Comparison of ENCODE assay signal across 8 cellular contexts in genomic region chr1:89523597-89524368, GRCh38. TPM values are rescaled to one million over a fixed set of nuclear protein-coding genes. Genes with fewer than 3 reads are reported as not detected.
A peak's percentile ranks its signal among the peaks of the same experiment; 100 is the strongest.
DNase-seq lines count a peak whose midpoint lies in the region; ATAC-seq, FAIRE-seq and TF ChIP-seq lines count a peak whose summit lies in the region.

No MANE protein-coding gene starts in this region.

- TF ChIP-seq RAD21 in HepG2 (CRISPR knock-in tag; IDR thresholded peaks at IDR 0.05), result no peak

- H3K4me3 ChIP-seq in SU-DHL-6 (ENCODE audit: insufficient read depth, low read length, poor library complexity, severe bottlenecking) (peak overlapping the region; percentile 88), HepG2 (replicated peaks in 1 of 3; ENCODE audit: insufficient read depth in 1 of 3, low read depth in 2 of 3, low read length in 3 of 3) (peak overlapping the region; percentile 77 to 100 (median 89); a peak in 5 of 6 replicates)

- DNase-seq in GM12891 (ENCODE audit: insufficient read length, low spot score), result peak; percentile 10
- DNase-seq in NAMALWA (ENCODE audit: low spot score), result peak; percentile 83
- DNase-seq in cerebellar cortex (ENCODE audit: low spot score), result peak; percentile 67
- peak; percentile 30 for DNase-seq in HepG2 (ENCODE audit: low spot score)
- peak; percentile 76 for DNase-seq in stimulated activated CD8-positive, alpha-beta memory T cell treated with anti-CD3 and anti-CD28 coated beads, Interleukin-4, amount 100 ng/mL, for 48 hours

- TF ChIP-seq EP300 in HepG2 (IDR thresholded peaks at IDR 0.05; ENCODE audit: low read depth in 2 of 2, low read length in 2 of 2) (no peak), HepG2 (CRISPR knock-in tag; IDR thresholded peaks at IDR 0.05; ENCODE audit: borderline replicate concordance) (no peak)

- no peak overlapping the region for H3K27ac ChIP-seq in SU-DHL-6 (ENCODE audit: low read depth, low read length)
- H3K27ac ChIP-seq in HepG2 (ENCODE audit: extremely low read length, insufficient read depth, low read length), result peak overlapping the region; percentile 84

- H3K79me2 ChIP-seq in SU-DHL-6 (ENCODE audit: insufficient read depth, low read length), result peaks cover 33% of the 10 kb centered on the region
- H3K79me2 ChIP-seq in HepG2 (ENCODE audit: insufficient read depth, low read length), result peaks cover 16% of the 10 kb centered on the region

- peaks cover 12% of the 10 kb centered on the region for H3F3A ChIP-seq in SU-DHL-6 (ENCODE audit: insufficient read depth)

- 61% methylated on average over 19 of the region's 21 CpGs for WGBS in HepG2 (ENCODE audit: low lambda C conversion rate)

- TF ChIP-seq CTCF in SU-DHL-6 (IDR thresholded peaks at IDR 0.05; ENCODE audit: insufficient read depth, low read length, poor library complexity, severe bottlenecking) (no peak), HepG2 (CRISPR knock-in tag; IDR thresholded peaks at IDR 0.05) (no peak)

- TF ChIP-seq POLR2A in GM12891 (IDR thresholded peaks at IDR 0.05; ENCODE audit: low read depth, low read length) (no peak), HepG2 (IDR thresholded peaks at IDR 0.05; ENCODE audit: insufficient read depth in 1 of 2, low read depth in 2 of 2, low read length in 2 of 2) (no peak)

- peak overlapping the region; percentile 81 for H3K9ac ChIP-seq in SU-DHL-6 (ENCODE audit: low read length)
- H3K9ac ChIP-seq in HepG2 (ENCODE audit: insufficient read depth, low read depth, low read length), result peak overlapping the region; percentile 89

- no peaks in the 10 kb centered on the region for H3K9me3 ChIP-seq in SU-DHL-6 (ENCODE audit: insufficient read depth, low read length)
- no peaks in the 10 kb centered on the region for H3K9me3 ChIP-seq in HepG2 (ENCODE audit: low read length)

- peak overlapping the region; percentile 91 for H3K4me2 ChIP-seq in SU-DHL-6 (ENCODE audit: low read depth, low read length, poor library complexity, severe bottlenecking)
- H3K4me2 ChIP-seq in HepG2 (ENCODE audit: low read depth, low read length), result peak overlapping the region; percentile 87

- POLR2A ChIA-PET in HepG2 (lab: Yijun Ruan, JAX), result interaction anchor here (0.7 to 0.9 kb wide), 5 partner anchors 13 to 73 kb away, joined by 3 read pairs; no protein-coding TSS in a partner anchor

- intact Hi-C loops in HepG2 (cut with micrococcal nuclease; ENCODE audit: unreplicated experiment), result loop anchor here (5.0 to 10.0 kb wide), 2 partner anchors 44 to 629 kb away; partner anchors contain the start of gene GTF2B

- H2AFZ ChIP-seq in SU-DHL-6 (ENCODE audit: low read depth, low read length, severe bottlenecking) (peak overlapping the region; percentile 89), HepG2 (ENCODE audit: low read length) (peak overlapping the region; percentile 28)

- ATAC-seq in HG02571 (IDR thresholded peaks at IDR 0.05; ENCODE audit: unreplicated experiment) (peak; percentile 32), HepG2 (peak; percentile 53), GM18520 (IDR thresholded peaks at IDR 0.05; ENCODE audit: unreplicated experiment) (no peak)

- peak; percentile 40 for FAIRE-seq in GM12891 (lab: Jason Lieb, UNC)
- FAIRE-seq in HepG2 (lab: Jason Lieb, UNC), result no peak

- peaks cover 46% of the 10 kb centered on the region for H3K4me1 ChIP-seq in HepG2 (ENCODE audit: insufficient read depth, low read length)

- CTCF ChIA-PET in HepG2 (lab: Yijun Ruan, JAX; ENCODE audit: low intra/inter-chr PET ratio, low total read pairs), result no interaction called here

- H4K20me1 ChIP-seq in SU-DHL-6 (ENCODE audit: low read depth, low read length), result no peaks in the 10 kb centered on the region
- H4K20me1 ChIP-seq in HepG2 (ENCODE audit: insufficient read depth, low read length), result no peaks in the 10 kb centered on the region

- no peaks in the 10 kb centered on the region for H3K9me2 ChIP-seq in SU-DHL-6 (replicated peaks; ENCODE audit: insufficient read depth, low read length)

- H3K27me3 ChIP-seq in SU-DHL-6 (ENCODE audit: low read length), result no peaks in the 10 kb centered on the region
- H3K27me3 ChIP-seq in HepG2 (ENCODE audit: control insufficient read depth in 1 of 2, insufficient read depth in 2 of 2, low read length in 2 of 2), result no peaks in the 10 kb centered on the region; a peak in 1 of 5 replicates

- in situ Hi-C loops in HepG2 (cut with HindIII; ENCODE audit: extremely low pct_ligation_motif_present, low pct_unique_long_range_greater_than_20kb), result no loop called here

- H3K36me3 ChIP-seq in SU-DHL-6 (ENCODE audit: low read length), result peaks cover 9% of the 10 kb centered on the region; the same call in 1 of the 2 replicates
- H3K36me3 ChIP-seq in HepG2 (replicated peaks in 1 of 2; ENCODE audit: control insufficient read depth in 1 of 2, insufficient read depth in 2 of 2, low read length in 2 of 2), result no peaks in the 10 kb centered on the region

- BruUV-seq in HepG2 (replicated peaks; lab: Mats Ljungman, UMichigan), result TSS peak; percentile 75

TF ChIP-seq in GM12891, 5 proteins besides CTCF, POLR2A, EP300 and RAD21:
- no peak for TF ChIP-seq PAX5 (IDR thresholded peaks at IDR 0.05; ENCODE audit: insufficient read depth, low read length, severe bottlenecking)
- no peak for TF ChIP-seq POU2F2 (IDR thresholded peaks at IDR 0.05; ENCODE audit: low read depth, low read length)
- TF ChIP-seq POLR2AphosphoS5 (IDR thresholded peaks at IDR 0.05; ENCODE audit: low read depth, low read length), result no peak
- TF ChIP-seq TAF1 (IDR thresholded peaks at IDR 0.05; ENCODE audit: low read depth, low read length), result no peak
- no peak for TF ChIP-seq SPI1 (IDR thresholded peaks at IDR 0.05; ENCODE audit: low read depth, low read length)

TF ChIP-seq in HepG2, 621 proteins besides CTCF, POLR2A, EP300 and RAD21 (continues in another document):
- TF ChIP-seq SP2 (CRISPR knock-in tag; IDR thresholded peaks at IDR 0.05) (no peak), ZNF3 (CRISPR knock-in tag; IDR thresholded peaks at IDR 0.05) (no peak; the same call in 1 of the 2 replicates), PRDM10 (CRISPR knock-in tag; IDR thresholded peaks at IDR 0.05; ENCODE audit: low read depth) (no peak), SOX5 (CRISPR knock-in tag; IDR thresholded peaks at IDR 0.05; ENCODE audit: borderline replicate concordance) (0 out of 2 replicates have a peak, but pooled peaks have one; percentile 12), NCOA5 (CRISPR knock-in tag; IDR thresholded peaks at IDR 0.05) (no peak), KLF13 (CRISPR knock-in tag; IDR thresholded peaks at IDR 0.05) (0 out of 2 replicates have a peak, but pooled peaks have one; percentile 76), ZFY (CRISPR knock-in tag; IDR thresholded peaks at IDR 0.05) (peak; percentile 75; the same call in 1 of the 2 replicates), ZNF761 (CRISPR knock-in tag; conservative IDR thresholded peaks at IDR 0.05) (peak; percentile 18; the same call in 1 of the 2 replicates), ZNF816 (CRISPR knock-in tag; IDR thresholded peaks at IDR 0.05; ENCODE audit: borderline replicate concordance) (0 out of 2 replicates have a peak, but pooled peaks have one; percentile 26)

RNA-seq across cellular contexts. Expression of gene LRRC8B, which starts 0.8 kb away (rescaled TPM):
- 0.64 TPM for polyA plus RNA-seq in GM12891 (2012; ENCODE audit: low read depth, missing spikeins)
- total RNA-seq in HepG2 (2016; rRNA removed; fragmentation: Illumina TruSeq; extraction: Trizol), result 7.6 and 9.2 TPM in 2 replicates
- 1.1 and 1.4 TPM in 2 replicates for total RNA-seq in HepG2 (2016; cell fraction: cytosol; rRNA removed; fragmentation: Illumina TruSeq; extraction: Trizol; ENCODE audit: low read depth)
- total RNA-seq in HepG2 (2016; cell fraction: insoluble cytoplasmic fraction; rRNA removed; fragmentation: Illumina TruSeq; extraction: Trizol), result 6.9 and 9.0 TPM in 2 replicates
- total RNA-seq in HepG2 (2016; cell fraction: membrane; rRNA removed; fragmentation: Illumina TruSeq; extraction: Trizol), result 5.0 and 5.5 TPM in 2 replicates
- total RNA-seq in HepG2 (2016; cell fraction: nucleus; rRNA removed; fragmentation: Illumina TruSeq; extraction: Trizol), result 6.7 and 7.5 TPM in 2 replicates
- 4.9 TPM in 2 replicates for polyA plus RNA-seq in HepG2 (2011; rRNA removed)
- polyA plus RNA-seq in HepG2 (2011; cell fraction: cytosol; rRNA removed), result 5.2 and 6.2 TPM in 2 replicates
- 3.8 and 4.7 TPM in 2 replicates for polyA plus RNA-seq in HepG2 (2011; cell fraction: nucleus; rRNA removed)
- 4.1 and 4.3 TPM in 2 replicates for polyA plus RNA-seq in HepG2 (2012)
- polyA plus RNA-seq in HepG2 (2016; cell fraction: cytosol; fragmentation: Illumina TruSeq; extraction: Trizol; ENCODE audit: low read depth), result 0.52 and 0.54 TPM in 2 replicates
- 7.3 and 7.9 TPM in 2 replicates for polyA plus RNA-seq in HepG2 (2016; cell fraction: insoluble cytoplasmic fraction; fragmentation: Illumina TruSeq; extraction: Trizol; ENCODE audit: low read depth)
- 2.1 and 2.2 TPM in 2 replicates for polyA plus RNA-seq in HepG2 (2016; cell fraction: membrane; fragmentation: Illumina TruSeq; extraction: Trizol; ENCODE audit: low read depth)
- polyA plus RNA-seq in HepG2 (2016; cell fraction: nucleus; fragmentation: Illumina TruSeq; extraction: Trizol; ENCODE audit: insufficient read depth, low read depth), result 6.1 and 6.2 TPM in 2 replicates
- 25.7 and 28.2 TPM in 2 replicates for polyA minus RNA-seq in HepG2 (2011; rRNA and poly(A)+ RNA removed; ENCODE audit: low replicate concordance)
- polyA minus RNA-seq in HepG2 (2011; cell fraction: cytosol; rRNA and poly(A)+ RNA removed), result 10.6 and 10.9 TPM in 2 replicates
- 12.4 and 17.7 TPM in 2 replicates for polyA minus RNA-seq in HepG2 (2011; cell fraction: nucleus; rRNA and poly(A)+ RNA removed)

Comparison
In these comparisons a context has a peak if more than half of its experiments do, and no peak if none do; other contexts are left out.
1. DNase-seq: peak in every context shown above with its lines; median percentile 83 in NAMALWA; 76 in stimulated activated CD8-positive, alpha-beta memory T cell treated with anti-CD3 and anti-CD28 coated beads, Interleukin-4, amount 100 ng/mL, for 48 hours; 67 in cerebellar cortex; 30 in HepG2; 10 in GM12891.